Comparison of ENCODE assay signal across 28 cellular contexts in the genomic region with DNA sequence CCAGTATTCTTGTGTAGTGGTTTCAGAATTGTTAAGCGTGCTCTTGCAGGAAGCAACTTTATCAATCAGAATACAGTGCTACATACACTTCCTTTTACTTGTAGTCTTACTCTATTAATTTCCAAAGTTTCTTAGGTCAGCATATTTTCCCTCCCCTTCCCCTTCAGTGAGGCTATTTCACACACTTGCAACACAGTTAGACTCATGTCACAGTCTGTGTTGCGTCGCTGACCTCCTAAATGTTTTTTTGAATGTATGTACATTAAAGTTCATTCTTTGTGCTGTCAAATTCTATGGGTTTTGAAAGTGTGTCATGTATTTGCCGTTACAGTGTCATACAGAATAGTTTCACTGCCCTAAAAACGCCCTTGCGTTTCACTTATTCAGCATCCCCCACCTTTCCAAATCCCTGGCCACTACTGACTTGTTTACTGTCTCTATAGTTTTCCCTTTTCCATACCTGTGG. TPM values are rescaled to one million over a fixed set of nuclear protein-coding genes. Genes with fewer than 3 reads are reported as not detected.
A peak's percentile ranks its signal among the peaks of the same experiment; 100 is the strongest.
DNase-seq lines count a peak whose midpoint lies in the region; ATAC-seq and TF ChIP-seq lines count a peak whose summit lies in the region.
"Had no signal": no experiment of that assay in that cellular context is flagged by ENCODE, and none has a peak within 500 bp of the region (broad histone marks: within the 10 kb centered on the region; RNA-seq: fewer than 3 reads in every experiment).

No MANE protein-coding gene starts in this region.

- POLR2A ChIA-PET in activated CD4-positive, alpha-beta T cell treated with anti-CD3 and anti-CD28 coated beads for 36 hours (lab: Charles Lee) = interaction anchor here (0.8 to 1.0 kb wide), 3 partner anchors 17 to 259 kb away, joined by 3 to 12 read pairs (median 3); a partner anchor contains a TSS
- POLR2A ChIA-PET in activated CD4-positive, alpha-beta memory T cell treated with anti-CD3 and anti-CD28 coated beads, Interleukin-2, amount 10 ng/mL, durations not matched to agents 7 days and 5 days (lab: Charles Lee) = interaction anchor here (1.0 to 7.3 kb wide), 7 partner anchors 9 to 163 kb away, joined by 3 to 98 read pairs (median 11); a partner anchor contains a TSS

- intact Hi-C loops in activated CD4-positive, alpha-beta T cell treated with anti-CD3 and anti-CD28 coated beads for 36 hours (cut with DNase I, micrococcal nuclease) = loop anchor here (1.0 to 2.0 kb wide), 5 partner anchors 8 to 226 kb away; a partner anchor contains a TSS
- intact Hi-C loops in upper lobe of right lung (cut with DNase I) (no loop called here), lower leg skin (cut with DNase I; ENCODE audit: low total_unique reads) (no loop called here)

- 84 to 92% methylated on average over 6 of the region's 6 CpGs for WGBS in lower leg skin, 2 donors

- H3K27me3 Mint-ChIP-seq in activated CD4-positive, alpha-beta T cell treated with anti-CD3 and anti-CD28 coated beads for 36 hours = no peaks in the 10 kb centered on the region
- no peaks in the 10 kb centered on the region for H3K27me3 Mint-ChIP-seq in stimulated activated naive CD8-positive, alpha-beta T cell treated with anti-CD3 and anti-CD28 coated beads, Interleukin-15, Interleukin-2, amounts not matched to agents 100 ng/mL and 50 ng/mL, for 24 hours
- H3K27me3 Mint-ChIP-seq in activated CD4-positive, alpha-beta memory T cell treated with anti-CD3 and anti-CD28 coated beads, Interleukin-2, amount 10 ng/mL, durations not matched to agents 7 days and 5 days = no peaks in the 10 kb centered on the region

- no peak for TF ChIP-seq POLR2A in lower leg skin (IDR thresholded peaks at IDR 0.05)

- peak; percentile 52 for ATAC-seq in activated CD4-positive, alpha-beta T cell treated with anti-CD3 and anti-CD28 coated beads for 36 hours
- no peak for ATAC-seq in stimulated activated naive CD8-positive, alpha-beta T cell treated with anti-CD3 and anti-CD28 coated beads, Interleukin-15, Interleukin-2, amounts not matched to agents 100 U/mL and 50 U/mL, for 24 hours
- peak; percentile 47 for ATAC-seq in upper lobe of right lung
- ATAC-seq: left colon had no signal

- H3K4me1 ChIP-seq in upper lobe of right lung = peaks cover 10% of the 10 kb centered on the region
- H3K4me1 ChIP-seq: BE2C had no signal

- no peaks in the 10 kb centered on the region for H3K36me3 Mint-ChIP-seq in activated CD4-positive, alpha-beta T cell treated with anti-CD3 and anti-CD28 coated beads for 36 hours (ENCODE audit: low read depth)
- H3K36me3 Mint-ChIP-seq in stimulated activated naive CD8-positive, alpha-beta T cell treated with anti-CD3 and anti-CD28 coated beads, Interleukin-15, Interleukin-2, amounts not matched to agents 100 ng/mL and 50 ng/mL, for 24 hours (ENCODE audit: low read depth) = peaks cover 5% of the 10 kb centered on the region
- H3K36me3 Mint-ChIP-seq in activated CD4-positive, alpha-beta memory T cell treated with anti-CD3 and anti-CD28 coated beads, Interleukin-2, amount 10 ng/mL, durations not matched to agents 7 days and 5 days (ENCODE audit: low read depth) = peaks cover 8% of the 10 kb centered on the region

- TF ChIP-seq CTCF in upper lobe of right lung (IDR thresholded peaks at IDR 0.05) = no peak
- TF ChIP-seq CTCF in lower leg skin (IDR thresholded peaks at IDR 0.05) = no peak

- peak overlapping the region; percentile 81 for H3K27ac Mint-ChIP-seq in activated CD4-positive, alpha-beta T cell treated with anti-CD3 and anti-CD28 coated beads for 36 hours
- H3K27ac Mint-ChIP-seq in stimulated activated naive CD8-positive, alpha-beta T cell treated with anti-CD3 and anti-CD28 coated beads, Interleukin-15, Interleukin-2, amounts not matched to agents 100 ng/mL and 50 ng/mL, for 24 hours = peak overlapping the region; percentile 31
- peak overlapping the region; percentile 83 for H3K27ac Mint-ChIP-seq in activated CD4-positive, alpha-beta memory T cell treated with anti-CD3 and anti-CD28 coated beads, Interleukin-2, amount 10 ng/mL, durations not matched to agents 7 days and 5 days
- H3K27ac Mint-ChIP-seq: endodermal cell had no signal

- H3K4me1 Mint-ChIP-seq in activated CD4-positive, alpha-beta T cell treated with anti-CD3 and anti-CD28 coated beads for 36 hours = peaks cover 43% of the 10 kb centered on the region
- H3K4me1 Mint-ChIP-seq in stimulated activated naive CD8-positive, alpha-beta T cell treated with anti-CD3 and anti-CD28 coated beads, Interleukin-15, Interleukin-2, amounts not matched to agents 100 ng/mL and 50 ng/mL, for 24 hours (ENCODE audit: low read depth) = peaks cover 36% of the 10 kb centered on the region
- peaks cover 53% of the 10 kb centered on the region for H3K4me1 Mint-ChIP-seq in activated CD4-positive, alpha-beta memory T cell treated with anti-CD3 and anti-CD28 coated beads, Interleukin-2, amount 10 ng/mL, durations not matched to agents 7 days and 5 days
- H3K4me1 Mint-ChIP-seq: endodermal cell had no signal

- no peak for DNase-seq in activated CD4-positive, alpha-beta T cell treated with anti-CD3 and anti-CD28 coated beads for 36 hours
- DNase-seq in activated CD4-positive, alpha-beta T cell treated with anti-CD3 and anti-CD28 coated beads for 4 hours = no peak
- no peak for DNase-seq in stimulated activated naive CD8-positive, alpha-beta T cell treated with anti-CD3 and anti-CD28 coated beads, Interleukin-15, Interleukin-2, amounts not matched to agents 100 U/mL and 50 U/mL, for 24 hours
- no peak for DNase-seq in activated CD4-positive, alpha-beta memory T cell treated with anti-CD3 and anti-CD28 coated beads, Interleukin-2, amount 10 ng/mL, durations not matched to agents 7 days and 5 days
- no peak for DNase-seq in upper lobe of right lung
- no peak for DNase-seq in medulla oblongata (ENCODE audit: extremely low spot score)
- no peak for DNase-seq in lower leg skin (ENCODE audit: low spot score in 2 of 2)
- DNase-seq: activated CD8-positive, alpha-beta memory T cell treated with anti-CD3 and anti-CD28 coated beads for 24 hours; BE2C; Caco-2; DMS79; endodermal cell; esophagus squamous epithelium; GOT3; Karpas-422; left colon; mesenchymal stem cell; NCI-H1092; NCI-H1930; NCI-H2227 treated with DMSO at 0.1 percent for 48 hours; NCI-H69; occipital lobe; T-helper 9 cell; uterus had no signal

- no peaks in the 10 kb centered on the region for H3K9me3 ChIP-seq in upper lobe of right lung
- H3K9me3 ChIP-seq: BE2C, Caco-2, esophagus squamous epithelium, uterus had no signal

- CTCF ChIA-PET in activated CD4-positive, alpha-beta T cell treated with anti-CD3 and anti-CD28 coated beads for 36 hours (lab: Charles Lee) = interaction anchor here (0.6 to 1.2 kb wide), 6 partner anchors 15 to 1128 kb away, joined by 3 to 5 read pairs (median 3); no protein-coding TSS in a partner anchor
- CTCF ChIA-PET in activated CD4-positive, alpha-beta memory T cell treated with anti-CD3 and anti-CD28 coated beads, Interleukin-2, amount 10 ng/mL, durations not matched to agents 7 days and 5 days (lab: Charles Lee) = interaction anchor here (1.0 to 5.6 kb wide), 4 partner anchors 9 to 192 kb away, joined by 3 to 43 read pairs (median 10); no protein-coding TSS in a partner anchor

- H3K27me3 ChIP-seq in upper lobe of right lung = no peaks in the 10 kb centered on the region
- H3K27me3 ChIP-seq: BE2C, hepatocyte, uterus had no signal

- no peak overlapping the region for H3K4me3 Mint-ChIP-seq in activated CD4-positive, alpha-beta T cell treated with anti-CD3 and anti-CD28 coated beads for 36 hours
- no peak overlapping the region for H3K4me3 Mint-ChIP-seq in stimulated activated naive CD8-positive, alpha-beta T cell treated with anti-CD3 and anti-CD28 coated beads, Interleukin-15, Interleukin-2, amounts not matched to agents 100 ng/mL and 50 ng/mL, for 24 hours
- peak overlapping the region; percentile 0 for H3K4me3 Mint-ChIP-seq in activated CD4-positive, alpha-beta memory T cell treated with anti-CD3 and anti-CD28 coated beads, Interleukin-2, amount 10 ng/mL, durations not matched to agents 7 days and 5 days
- H3K4me3 Mint-ChIP-seq: endodermal cell had no signal

- H3K9me3 Mint-ChIP-seq in activated CD4-positive, alpha-beta T cell treated with anti-CD3 and anti-CD28 coated beads for 36 hours (ENCODE audit: low read depth) = no peaks in the 10 kb centered on the region
- H3K9me3 Mint-ChIP-seq in stimulated activated naive CD8-positive, alpha-beta T cell treated with anti-CD3 and anti-CD28 coated beads, Interleukin-15, Interleukin-2, amounts not matched to agents 100 ng/mL and 50 ng/mL, for 24 hours = no peaks in the 10 kb centered on the region
- H3K9me3 Mint-ChIP-seq in activated CD4-positive, alpha-beta memory T cell treated with anti-CD3 and anti-CD28 coated beads, Interleukin-2, amount 10 ng/mL, durations not matched to agents 7 days and 5 days = no peaks in the 10 kb centered on the region

- H3K36me3 ChIP-seq in upper lobe of right lung = no peaks in the 10 kb centered on the region
- H3K36me3 ChIP-seq: BE2C, uterus had no signal

- no peak overlapping the region for H3K27ac ChIP-seq in upper lobe of right lung
- H3K27ac ChIP-seq: hepatocyte, RWPE1, uterus had no signal

- H3K4me3 ChIP-seq in upper lobe of right lung (no peak overlapping the region), lower leg skin (ENCODE audit: low read depth, poor library complexity, severe bottlenecking) (no peak overlapping the region)
- H3K4me3 ChIP-seq: esophagus squamous epithelium, hepatocyte, skin epidermis, uterus had no signal

RNA-seq across cellular contexts. Expression of a gene that starts 5.4 kb away (rescaled TPM):
- under 1 TPM; 0.30 to 0.80 TPM for total RNA-seq in activated CD4-positive, alpha-beta T cell treated with anti-CD3 and anti-CD28 coated beads for 36 hours
- 1 to 10 TPM; 4.1 to 4.2 TPM for total RNA-seq in activated CD4-positive, alpha-beta memory T cell treated with anti-CD3 and anti-CD28 coated beads, Interleukin-2, amount 10 ng/mL, durations not matched to agents 7 days and 5 days
- total RNA-seq in upper lobe of right lung (9.6 TPM), lower leg skin (1 to 10 TPM in 1 of 4 donors, under 1 TPM in 2, not detected in 1; 0.04 to 1.4 (median 0.12) TPM)

RNA-seq across cellular contexts. Expression of a gene that starts 34.7 kb away (rescaled TPM):
- total RNA-seq in activated CD4-positive, alpha-beta T cell treated with anti-CD3 and anti-CD28 coated beads for 36 hours = 10 to 100 TPM; 46.6 to 54.1 TPM
- total RNA-seq in activated CD4-positive, alpha-beta memory T cell treated with anti-CD3 and anti-CD28 coated beads, Interleukin-2, amount 10 ng/mL, durations not matched to agents 7 days and 5 days = 10 to 100 TPM; 34.6 to 39.1 TPM
- total RNA-seq in upper lobe of right lung (21.0 TPM), lower leg skin (10 to 100 TPM; 19.6 to 21.4 (median 20.4) TPM)

Comparison
In these comparisons a context has a peak if more than half of its experiments do, and no peak if none do; other contexts are left out.
1. H3K27ac Mint-ChIP-seq: peak in every context shown above with its lines; median percentile 83 in activated CD4-positive, alpha-beta memory T cell treated with anti-CD3 and anti-CD28 coated beads, Interleukin-2, amount 10 ng/mL, durations not matched to agents 7 days and 5 days; 81 in activated CD4-positive, alpha-beta T cell treated with anti-CD3 and anti-CD28 coated beads for 36 hours; 31 in stimulated activated naive CD8-positive, alpha-beta T cell treated with anti-CD3 and anti-CD28 coated beads, Interleukin-15, Interleukin-2, amounts not matched to agents 100 ng/mL and 50 ng/mL, for 24 hours.
2. intact Hi-C loops: an anchor here in activated CD4-positive, alpha-beta T cell treated with anti-CD3 and anti-CD28 coated beads for 36 hours (1.0 to 2.0 kb wide); none called in upper lobe of right lung and lower leg skin.